ENCODE assay signal across 13 cellular contexts in genomic region chr1:64920936-64921589, GRCh38.
DNase-seq lines count a peak whose midpoint lies in the region; ATAC-seq and TF ChIP-seq lines count a peak whose summit lies in the region.
"Had no signal": no experiment of that assay in that cellular context is flagged by ENCODE, and none has a peak within 500 bp of the region (broad histone marks: within the 10 kb centered on the region; RNA-seq: fewer than 3 reads in every experiment).

No MANE protein-coding gene starts in this region.

- peak overlapping the region; percentile 96 for H3K27ac Mint-ChIP-seq in activated naive CD4-positive, alpha-beta T cell treated with anti-CD3 and anti-CD28 coated beads, Interleukin-2, amount 50 U/mL, for 24 hours
- peak overlapping the region; percentile 93 for H3K27ac Mint-ChIP-seq in activated naive CD8-positive, alpha-beta T cell treated with anti-CD3 and anti-CD28 coated beads, Interleukin-2, amount 50 U/mL, for 24 hours

- H3K36me3 ChIP-seq in subcutaneous abdominal adipose tissue (ENCODE audit: control insufficient read depth in 5 of 5, insufficient read depth in 5 of 5, low read length in 5 of 5), result no peaks in the 10 kb centered on the region
- H3K36me3 ChIP-seq: tibial nerve had no signal

- H3K9me3 ChIP-seq in subcutaneous abdominal adipose tissue (ENCODE audit: control insufficient read depth in 5 of 5, low read length in 5 of 5), result no peaks in the 10 kb centered on the region
- H3K9me3 ChIP-seq: tibial nerve had no signal

- peaks cover 12 to 56% (median 48%) of the 10 kb centered on the region in 5 donors for H3K4me1 ChIP-seq in subcutaneous abdominal adipose tissue (ENCODE audit: control insufficient read depth in 5 of 5, insufficient read depth in 5 of 5, low read length in 5 of 5)

- no peak for TF ChIP-seq CTCF in foreskin fibroblast (IDR thresholded peaks at IDR 0.05; ENCODE audit: low read depth, low read length)

- H3K9me3 Mint-ChIP-seq in activated naive CD4-positive, alpha-beta T cell treated with anti-CD3 and anti-CD28 coated beads, Interleukin-2, amount 50 U/mL, for 24 hours, result no peaks in the 10 kb centered on the region
- H3K9me3 Mint-ChIP-seq in activated naive CD8-positive, alpha-beta T cell treated with anti-CD3 and anti-CD28 coated beads, Interleukin-2, amount 50 U/mL, for 24 hours, result no peaks in the 10 kb centered on the region

- peak overlapping the region; percentile 70 for H3K4me3 Mint-ChIP-seq in activated naive CD4-positive, alpha-beta T cell treated with anti-CD3 and anti-CD28 coated beads, Interleukin-2, amount 50 U/mL, for 24 hours
- peak overlapping the region; percentile 13 for H3K4me3 Mint-ChIP-seq in activated naive CD8-positive, alpha-beta T cell treated with anti-CD3 and anti-CD28 coated beads, Interleukin-2, amount 50 U/mL, for 24 hours

- peak overlapping the region in 4 of 5 donors; percentile 6 to 39 (median 18) for H3K9ac ChIP-seq in subcutaneous abdominal adipose tissue (ENCODE audit: low read length in 5 of 5)

- H3K4me3 ChIP-seq in foreskin fibroblast (ENCODE audit: low read depth in 1 of 2, low read length in 2 of 2) (peak overlapping the region in 1 of 2 donors; percentile 18), subcutaneous abdominal adipose tissue (ENCODE audit: low read depth in 1 of 5, low read length in 5 of 5) (no peak overlapping the region)
- H3K4me3 ChIP-seq: tibial nerve had no signal

- H3K4me1 Mint-ChIP-seq in activated naive CD4-positive, alpha-beta T cell treated with anti-CD3 and anti-CD28 coated beads, Interleukin-2, amount 50 U/mL, for 24 hours, result peaks cover 98% of the 10 kb centered on the region
- peaks cover 97% of the 10 kb centered on the region for H3K4me1 Mint-ChIP-seq in activated naive CD8-positive, alpha-beta T cell treated with anti-CD3 and anti-CD28 coated beads, Interleukin-2, amount 50 U/mL, for 24 hours

- no peak for DNase-seq in activated naive CD4-positive, alpha-beta T cell (lab: John Stamatoyannopoulos, UW)
- DNase-seq in activated naive CD8-positive, alpha-beta T cell treated with anti-CD3 and anti-CD28 coated beads, Interleukin-2, amount 50 U/mL, for 24 hours, result no peak
- peak; percentile 25 to 67 for DNase-seq in foreskin fibroblast
- no peak for DNase-seq in hippocampal formation (lab: John Stamatoyannopoulos, UW)
- no peak for DNase-seq in NCI-H748 treated with DMSO at 0.1 percent for 48 hours (lab: John Stamatoyannopoulos, UW)
- DNase-seq in NCI-H187 treated with DMSO at 0.1 percent for 48 hours (lab: John Stamatoyannopoulos, UW), result no peak
- DNase-seq: AML-193; MV-4-11; nucleus accumbens; stimulated activated CD4-positive, alpha-beta T cell treated with anti-CD3 and anti-CD28 coated beads, Interleukin-2, amount 100 ng/mL, for 48 hours had no signal

- no peaks in the 10 kb centered on the region for H3K27me3 Mint-ChIP-seq in activated naive CD4-positive, alpha-beta T cell treated with anti-CD3 and anti-CD28 coated beads, Interleukin-2, amount 50 U/mL, for 24 hours
- H3K27me3 Mint-ChIP-seq in activated naive CD8-positive, alpha-beta T cell treated with anti-CD3 and anti-CD28 coated beads, Interleukin-2, amount 50 U/mL, for 24 hours, result no peaks in the 10 kb centered on the region

- H3K27ac ChIP-seq in subcutaneous abdominal adipose tissue (ENCODE audit: low read depth, low read length), result peak overlapping the region; percentile 84
- H3K27ac ChIP-seq: tibial nerve had no signal

- H3K36me3 Mint-ChIP-seq in activated naive CD4-positive, alpha-beta T cell treated with anti-CD3 and anti-CD28 coated beads, Interleukin-2, amount 50 U/mL, for 24 hours, result peaks cover 2% of the 10 kb centered on the region
- H3K36me3 Mint-ChIP-seq in activated naive CD8-positive, alpha-beta T cell treated with anti-CD3 and anti-CD28 coated beads, Interleukin-2, amount 50 U/mL, for 24 hours (ENCODE audit: low read depth), result peaks cover 4% of the 10 kb centered on the region

- ATAC-seq in activated naive CD8-positive, alpha-beta T cell treated with anti-CD3 and anti-CD28 coated beads, Interleukin-2, amount 50 U/mL, for 24 hours, result peak; percentile 41

- no peaks in the 10 kb centered on the region for H3K27me3 ChIP-seq in subcutaneous abdominal adipose tissue (ENCODE audit: control insufficient read depth in 5 of 5, insufficient read depth in 4 of 5, low read length in 5 of 5)
- H3K27me3 ChIP-seq: tibial nerve had no signal

Comparison
In these comparisons a context has a peak if more than half of its experiments do, and no peak if none do; other contexts are left out.
1. DNase-seq: peak in foreskin fibroblast (2 of 2); none in activated naive CD4-positive, alpha-beta T cell (0 of 4), activated naive CD8-positive, alpha-beta T cell treated with anti-CD3 and anti-CD28 coated beads, Interleukin-2, amount 50 U/mL, for 24 hours (single experiment), hippocampal formation (0 of 2), NCI-H748 treated with DMSO at 0.1 percent for 48 hours (single experiment) and NCI-H187 treated with DMSO at 0.1 percent for 48 hours (single experiment).